In the genomic region with DNA sequence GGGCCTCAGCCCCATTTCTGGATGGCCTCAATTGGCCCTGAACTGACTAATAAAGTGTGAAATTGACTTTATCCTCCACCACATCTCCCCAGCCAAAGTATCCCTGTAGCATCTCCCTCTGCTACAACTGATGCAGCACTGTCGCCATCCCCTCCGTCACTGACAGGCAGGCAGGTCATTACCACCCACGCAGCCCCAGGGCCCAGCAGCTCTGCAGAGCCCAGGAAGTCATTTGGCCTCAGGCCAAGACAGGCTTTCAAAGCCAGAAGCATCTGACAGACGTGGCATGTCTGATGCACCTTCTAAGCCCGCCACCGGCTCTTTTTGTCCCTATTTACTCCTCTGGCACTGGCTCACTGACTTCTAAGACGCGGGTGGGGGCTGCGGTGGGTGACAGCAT, we compare ENCODE assay signal across 11 cellular contexts.
DNase-seq lines count a peak whose midpoint lies in the region; ATAC-seq, FAIRE-seq and TF ChIP-seq lines count a peak whose summit lies in the region.
"Had no signal": no experiment of that assay in that cellular context is flagged by ENCODE, and none has a peak within 500 bp of the region (broad histone marks: within the 10 kb centered on the region; RNA-seq: fewer than 3 reads in every experiment).

No MANE protein-coding gene starts in this region.

- no peaks in the 10 kb centered on the region for H4K20me1 ChIP-seq in GM12878 (ENCODE audit: control insufficient read depth, insufficient read depth)

- H3K4me3 Mint-ChIP-seq in osteocyte (ENCODE audit: unreplicated experiment), result no peak overlapping the region
- H3K4me3 Mint-ChIP-seq: CD14-positive monocyte had no signal

- no peaks in the 10 kb centered on the region for H3K9me3 Mint-ChIP-seq in osteocyte (ENCODE audit: unreplicated experiment)

- H2AFZ ChIP-seq in GM12878 (ENCODE audit: control insufficient read depth, low read depth, low read length), result no peak overlapping the region

- TF ChIP-seq RAD21 in GM12878 (IDR thresholded peaks at IDR 0.05; ENCODE audit: insufficient read depth, low read depth, low read length), result no peak

- H3K27me3 Mint-ChIP-seq in osteocyte (ENCODE audit: unreplicated experiment), result peaks cover 6% of the 10 kb centered on the region

- CTCF ChIA-PET in GM12878 (lab: Yijun Ruan, JAX), result interaction anchor here (1.1 to 4.4 kb wide), 7 partner anchors 9 to 315 kb away, joined by 3 to 40 read pairs (median 4); no protein-coding TSS in a partner anchor

- TF ChIP-seq CTCF in GM12878 (IDR thresholded peaks at IDR 0.05 in 2 of 3, conservative IDR thresholded peaks at IDR 0.05 in 1 of 3; ENCODE audit: control insufficient read depth in 2 of 3, extremely low read depth in 1 of 3, insufficient read depth in 1 of 3, low read depth in 3 of 3, low read length in 3 of 3) (no peak), osteocyte (IDR thresholded peaks at IDR 0.05) (no peak)

- no peak overlapping the region for H3K4me2 ChIP-seq in GM12878 (ENCODE audit: control insufficient read depth, insufficient read depth)

- no peak overlapping the region for H3K4me3 ChIP-seq in GM12878

- RAD21 ChIA-PET in GM12878 (lab: Charles Lee; ENCODE audit: unreplicated experiment), result interaction anchor here (0.7 to 2.1 kb wide), 6 partner anchors 9 to 206 kb away, joined by 3 to 9 read pairs (median 3); no protein-coding TSS in a partner anchor

- in situ Hi-C loops in GM12878 (cut with MboI), result no loop called here

- ATAC-seq in GM12878, result no peak

- 82% methylated on average over 9 of the region's 9 CpGs for WGBS in GM12878 (ENCODE audit: insufficient coverage, insufficient replicate concordance, low lambda C conversion rate, missing lambda C conversion rate)

- TF ChIP-seq EP300 in GM12878 (IDR thresholded peaks at IDR 0.05; ENCODE audit: borderline replicate concordance in 1 of 2, control insufficient read depth in 1 of 2, low read depth in 2 of 2, low read length in 2 of 2), result no peak

- no peaks in the 10 kb centered on the region for H3K9me3 ChIP-seq in GM12878 (replicated peaks; ENCODE audit: control insufficient read depth, insufficient read depth, low read length)

- H3K4me1 ChIP-seq in GM12878 (ENCODE audit: control insufficient read depth, insufficient read depth, low read length), result no peaks in the 10 kb centered on the region

- peak; percentile 73 for FAIRE-seq in GM12878 (lab: Jason Lieb, UNC)
- FAIRE-seq: H54 had no signal

- BruUV-seq in GM12878 (replicated peaks; lab: Mats Ljungman, UMichigan), result no TSS peak

- H3K36me3 Mint-ChIP-seq in osteocyte (ENCODE audit: unreplicated experiment), result no peaks in the 10 kb centered on the region
- H3K36me3 Mint-ChIP-seq: CD14-positive monocyte had no signal

- intact Hi-C loops in GM12878 (cut with micrococcal nuclease; ENCODE audit: unreplicated experiment), result no loop called here

- no peaks in the 10 kb centered on the region for H3K36me3 ChIP-seq in GM12878 (ENCODE audit: control insufficient read depth in 2 of 2, insufficient read depth in 2 of 2, low read length in 1 of 2)

- H3K27ac ChIP-seq in GM12878 (ENCODE audit: control insufficient read depth, insufficient read depth), result no peak overlapping the region

- DNase-seq in activated gamma-delta T cell treated with Interleukin-2 at 50 U/mL for 16 hours, result peak; percentile 58
- no peak for DNase-seq in activated gamma-delta T cell (lab: John Stamatoyannopoulos, UW)
- peak; percentile 76 for DNase-seq in NCI-H510A (lab: John Stamatoyannopoulos, UW)
- DNase-seq in GM12878 (ENCODE audit: low read depth, low spot score), result no peak
- peak; percentile 9 for DNase-seq in stimulated activated CD4-positive, alpha-beta T cell treated with anti-CD3 and anti-CD28 coated beads, Interleukin-2, amount 100 ng/mL, for 4 hours (ENCODE audit: low read depth)
- DNase-seq in osteocyte (ENCODE audit: extremely low spot score, unreplicated experiment), result no peak
- DNase-seq in GDM1 (lab: John Stamatoyannopoulos, UW), result no peak
- no peak for DNase-seq in NCI-H526 treated with DMSO at 0.1 percent for 48 hours (lab: John Stamatoyannopoulos, UW)
- DNase-seq: NCI-H526 had no signal

- no peaks in the 10 kb centered on the region for H3K79me2 ChIP-seq in GM12878 (ENCODE audit: control insufficient read depth, insufficient read depth, low read length)

- no peak for TF ChIP-seq POLR2A in GM12878 (IDR thresholded peaks at IDR 0.05; ENCODE audit: low read depth, low read length)

- peaks cover 2% of the 10 kb centered on the region for H3K4me1 Mint-ChIP-seq in osteocyte (ENCODE audit: unreplicated experiment)
- H3K4me1 Mint-ChIP-seq: CD14-positive monocyte had no signal

- H3K27ac Mint-ChIP-seq in osteocyte (ENCODE audit: unreplicated experiment), result no peak overlapping the region
- H3K27ac Mint-ChIP-seq: CD14-positive monocyte had no signal

- SMC1A ChIA-PET in GM12878 (lab: Charles Lee; ENCODE audit: uncharacterized antibody, unreplicated experiment), result interaction anchor here (0.9 to 5.2 kb wide), 5 partner anchors 8 to 206 kb away, joined by 4 to 38 read pairs (median 5); no protein-coding TSS in a partner anchor

- POLR2A ChIA-PET in GM12878 (lab: Charles Lee), result no interaction called here

- H3K27me3 ChIP-seq in GM12878 (replicated peaks in 1 of 2; ENCODE audit: control insufficient read depth in 2 of 2, insufficient read depth in 2 of 2, low read length in 1 of 2), result no peaks in the 10 kb centered on the region

- H3K9ac ChIP-seq in GM12878 (ENCODE audit: control insufficient read depth, insufficient read depth, low read length), result no peak overlapping the region

TF ChIP-seq in GM12878, 131 proteins besides CTCF, POLR2A, EP300 and RAD21:
- TF ChIP-seq SMARCA5 (IDR thresholded peaks at IDR 0.05) (no peak), PAX8 (IDR thresholded peaks at IDR 0.05) (no peak), EGR1 (IDR thresholded peaks at IDR 0.05; ENCODE audit: borderline replicate concordance in 1 of 2, low read depth in 2 of 2, low read length in 2 of 2) (peak in 1 of 2 experiments; percentile 53; a peak in 1 of 3 replicates), ATF7 (IDR thresholded peaks at IDR 0.05; ENCODE audit: low read depth) (no peak), HDGF (IDR thresholded peaks at IDR 0.05) (no peak)

Comparison
In these comparisons a context has a peak if more than half of its experiments do, and no peak if none do; other contexts are left out.
1. DNase-seq: peak in activated gamma-delta T cell treated with Interleukin-2 at 50 U/mL for 16 hours (single experiment), NCI-H510A (single experiment) and stimulated activated CD4-positive, alpha-beta T cell treated with anti-CD3 and anti-CD28 coated beads, Interleukin-2, amount 100 ng/mL, for 4 hours (single experiment); none in activated gamma-delta T cell (single experiment), GM12878 (single experiment), osteocyte (single experiment), GDM1 (single experiment) and NCI-H526 treated with DMSO at 0.1 percent for 48 hours (single experiment).